In the genomic region with DNA sequence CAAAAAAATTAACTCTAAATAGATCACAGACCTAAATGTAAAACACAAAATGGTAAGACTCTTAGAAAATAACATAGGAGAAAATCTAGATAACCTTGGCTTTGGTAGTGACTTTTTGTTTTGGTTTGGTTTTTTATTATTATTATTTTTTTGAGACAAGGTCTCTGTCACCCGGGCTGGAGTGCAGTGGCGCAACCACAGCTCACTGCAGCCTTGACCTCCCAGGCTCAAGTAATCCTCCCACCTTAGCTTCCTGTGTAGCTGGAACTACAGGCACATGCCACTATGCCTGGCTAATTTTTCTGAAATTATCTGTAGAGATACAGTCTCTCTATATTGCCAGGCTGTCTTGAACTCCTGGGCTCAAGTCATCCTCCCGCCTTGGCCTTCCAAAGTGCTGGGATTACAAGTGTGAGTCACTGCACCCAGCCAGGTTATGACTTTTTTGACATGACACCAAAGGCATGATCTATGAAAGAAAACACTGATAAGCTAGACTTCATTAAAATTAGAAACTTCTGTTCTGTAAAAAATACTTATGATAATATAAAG, we compare ENCODE assay signal across 16 cellular contexts.
DNase-seq lines count a peak whose midpoint lies in the region; ATAC-seq and TF ChIP-seq lines count a peak whose summit lies in the region.
"Had no signal": no experiment of that assay in that cellular context is flagged by ENCODE, and none has a peak within 500 bp of the region (broad histone marks: within the 10 kb centered on the region; RNA-seq: fewer than 3 reads in every experiment).

No MANE protein-coding gene starts in this region.

- no peak for TF ChIP-seq POLR2A in breast epithelium (IDR thresholded peaks at IDR 0.05)

- DNase-seq in NCI-H226 (peak; percentile 62), breast epithelium (ENCODE audit: low spot score in 2 of 2) (no peak), lower lobe of right lung (no peak), AG08396 (ENCODE audit: low spot score) (no peak), foreskin fibroblast (no peak)
- no peak for DNase-seq in effector CD4-positive, alpha-beta T cell
- DNase-seq in stimulated activated naive CD4-positive, alpha-beta T cell treated with Interleukin-2 at 50 U/mL for 16 hours (lab: John Stamatoyannopoulos, UW) = no peak
- DNase-seq: activated CD4-positive, CD25-positive, alpha-beta regulatory T cell; cerebellar nuclear complex; effector memory CD8-positive, alpha-beta T cell; naive thymus-derived CD4-positive, alpha-beta T cell; NCI-H187; NCI-H524; stimulated activated naive CD4-positive, alpha-beta T cell had no signal

- H3K27me3 ChIP-seq in breast epithelium = no peaks in the 10 kb centered on the region
- H3K27me3 ChIP-seq in lower lobe of right lung (ENCODE audit: low read depth) = no peaks in the 10 kb centered on the region
- no peaks in the 10 kb centered on the region for H3K27me3 ChIP-seq in subcutaneous abdominal adipose tissue (ENCODE audit: control insufficient read depth in 5 of 5, insufficient read depth in 4 of 5, low read length in 5 of 5)
- H3K27me3 ChIP-seq: left lung had no signal

- intact Hi-C loops in breast epithelium (cut with DNase I; ENCODE audit: low total_unique reads) = no loop called here
- intact Hi-C loops in lower lobe of right lung (cut with DNase I) = no loop called here

- H3K4me1 ChIP-seq in breast epithelium (peaks cover 0 to under 1% of the 10 kb centered on the region in 2 donors), lower lobe of right lung (no peaks in the 10 kb centered on the region), subcutaneous abdominal adipose tissue (ENCODE audit: control insufficient read depth in 5 of 5, insufficient read depth in 5 of 5, low read length in 5 of 5) (peaks cover 0 to 57% (median 23%) of the 10 kb centered on the region in 5 donors)
- H3K4me1 ChIP-seq: left lung had no signal

- ATAC-seq in lower lobe of right lung = peak in 1 of 2 donors; percentile 8
- ATAC-seq: effector memory CD8-positive, alpha-beta T cell; naive thymus-derived CD4-positive, alpha-beta T cell had no signal

- no peaks in the 10 kb centered on the region for H3K9me3 ChIP-seq in breast epithelium
- no peaks in the 10 kb centered on the region for H3K9me3 ChIP-seq in lower lobe of right lung
- no peaks in the 10 kb centered on the region for H3K9me3 ChIP-seq in subcutaneous abdominal adipose tissue (ENCODE audit: control insufficient read depth in 5 of 5, low read length in 5 of 5)
- H3K9me3 ChIP-seq: left lung had no signal

- H3K27ac ChIP-seq in breast epithelium (peak overlapping the region; percentile 87 to 93), lower lobe of right lung (peak overlapping the region; percentile 77), subcutaneous abdominal adipose tissue (ENCODE audit: low read depth, low read length) (peak overlapping the region; percentile 96)

- H3K9ac ChIP-seq in subcutaneous abdominal adipose tissue (ENCODE audit: low read length in 5 of 5) = peak overlapping the region in 3 of 5 donors; percentile 20 to 69 (median 57)

- H3K36me3 ChIP-seq in breast epithelium (no peaks in the 10 kb centered on the region), lower lobe of right lung (no peaks in the 10 kb centered on the region), subcutaneous abdominal adipose tissue (ENCODE audit: control insufficient read depth in 5 of 5, insufficient read depth in 5 of 5, low read length in 5 of 5) (no peaks in the 10 kb centered on the region)
- H3K36me3 ChIP-seq: left lung had no signal

- TF ChIP-seq CTCF in breast epithelium (IDR thresholded peaks at IDR 0.05) (no peak), lower lobe of right lung (IDR thresholded peaks at IDR 0.05) (no peak), foreskin fibroblast (IDR thresholded peaks at IDR 0.05; ENCODE audit: low read depth, low read length) (no peak)

- H3K4me3 ChIP-seq in breast epithelium (no peak overlapping the region), lower lobe of right lung (no peak overlapping the region), subcutaneous abdominal adipose tissue (ENCODE audit: low read depth in 1 of 5, low read length in 5 of 5) (no peak overlapping the region), foreskin fibroblast (ENCODE audit: low read depth in 1 of 2, low read length in 2 of 2) (no peak overlapping the region)
- H3K4me3 ChIP-seq: left lung had no signal
